ENCODE assay signal across 12 cellular contexts in the genomic region with DNA sequence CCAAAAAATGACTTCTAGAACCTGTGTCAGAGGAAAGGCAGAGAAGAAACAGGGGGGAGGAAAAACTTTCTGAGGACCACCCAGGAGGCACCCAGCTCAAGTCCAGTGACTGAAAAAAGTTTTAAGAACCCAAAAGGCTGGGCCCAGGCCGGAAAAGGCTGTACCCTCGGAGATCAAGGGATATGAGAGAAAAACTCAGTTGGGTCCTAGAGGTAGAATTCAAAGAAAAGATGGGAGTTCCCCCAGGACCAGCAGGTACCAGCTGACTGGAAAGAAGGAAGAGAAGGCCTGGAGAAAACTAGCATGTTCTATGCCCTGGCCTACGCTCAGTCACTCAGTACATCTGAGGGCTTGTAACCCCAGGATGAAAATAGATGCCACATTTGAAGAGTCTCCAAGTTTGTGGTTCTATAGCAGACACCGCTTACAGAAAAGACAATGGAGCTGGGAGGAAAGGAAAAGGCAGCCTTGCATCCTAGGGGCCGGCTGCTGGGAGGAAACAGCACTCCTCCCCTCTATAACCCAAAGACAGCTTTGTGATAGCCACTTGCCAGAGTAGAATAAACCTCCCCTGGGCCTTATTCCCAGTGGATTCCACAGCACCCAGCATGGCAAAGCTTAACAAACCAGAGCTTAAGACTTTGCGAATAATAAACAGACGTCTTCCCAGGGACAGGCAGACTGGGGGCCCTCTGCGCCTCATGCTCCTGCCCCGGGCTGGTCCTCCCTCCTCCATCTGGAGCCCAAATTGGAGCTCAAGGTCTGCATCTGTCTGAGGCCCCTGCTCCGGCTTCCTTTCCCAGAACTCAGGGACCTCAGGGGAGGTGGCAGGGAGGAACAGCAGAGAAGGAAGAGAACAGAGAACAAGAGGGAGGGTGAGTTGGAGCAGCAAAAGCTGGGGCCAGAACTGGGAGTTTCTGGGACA. TPM values are rescaled to one million over a fixed set of nuclear protein-coding genes. Genes with fewer than 3 reads are reported as not detected.
DNase-seq lines count a peak whose midpoint lies in the region; ATAC-seq and TF ChIP-seq lines count a peak whose summit lies in the region.
"Had no signal": no experiment of that assay in that cellular context is flagged by ENCODE, and none has a peak within 500 bp of the region (broad histone marks: within the 10 kb centered on the region; RNA-seq: fewer than 3 reads in every experiment).

No MANE protein-coding gene starts in this region.

- peaks cover 4% of the 10 kb centered on the region for H3K36me3 Mint-ChIP-seq in activated B cell treated with CpG ODN at 0.5 μM for 24 hours (ENCODE audit: low read depth)

- peaks cover 0 to 27% (median 0%) of the 10 kb centered on the region in 3 donors for H3K36me3 ChIP-seq in esophagus squamous epithelium
- no peaks in the 10 kb centered on the region for H3K36me3 ChIP-seq in rectal smooth muscle tissue (ENCODE audit: control insufficient read depth, insufficient read depth, low read length)
- H3K36me3 ChIP-seq: thyroid gland had no signal

- H3K4me1 ChIP-seq in esophagus squamous epithelium = peaks cover 30 to 79% (median 42%) of the 10 kb centered on the region in 3 donors
- peaks cover 31% of the 10 kb centered on the region for H3K4me1 ChIP-seq in rectal smooth muscle tissue (ENCODE audit: control insufficient read depth, insufficient read depth, low read length)

- peak; percentile 84 for DNase-seq in DMS 273 (lab: John Stamatoyannopoulos, UW; ENCODE audit: unreplicated experiment)
- no peak for DNase-seq in activated B cell treated with CpG ODN at 0.5 μM for 24 hours
- no peak for DNase-seq in esophagus squamous epithelium (lab: John Stamatoyannopoulos, UW)
- DNase-seq: activated CD4-positive, CD25-positive, alpha-beta regulatory T cell treated with anti-CD3 and anti-CD28 coated beads, Interleukin-2, amount 50 U/mL, for 72 hours; EL; NCI-H526 treated with DMSO at 0.1 percent for 48 hours; thyroid gland had no signal

- no peaks in the 10 kb centered on the region for H3K9me3 ChIP-seq in esophagus squamous epithelium
- H3K9me3 ChIP-seq: thyroid gland had no signal

- ATAC-seq in activated B cell treated with CpG ODN at 0.5 μM for 24 hours (ENCODE audit: low read depth) = no peak
- ATAC-seq in SK-N-SH treated with all-trans-retinoic acid at 6 μM for 48 hours = no peak
- ATAC-seq in HG03469 (IDR thresholded peaks at IDR 0.05; ENCODE audit: unreplicated experiment) = no peak
- no peak for ATAC-seq in HG02840 (IDR thresholded peaks at IDR 0.05; ENCODE audit: low FRiP score, unreplicated experiment)
- ATAC-seq in HG03175 (IDR thresholded peaks at IDR 0.05; ENCODE audit: unreplicated experiment) = no peak

- no peaks in the 10 kb centered on the region for H3K27me3 Mint-ChIP-seq in activated B cell treated with CpG ODN at 0.5 μM for 24 hours

- no peaks in the 10 kb centered on the region for H3K9me3 Mint-ChIP-seq in activated B cell treated with CpG ODN at 0.5 μM for 24 hours

- peak overlapping the region; percentile 75 for H3K27ac Mint-ChIP-seq in activated B cell treated with CpG ODN at 0.5 μM for 24 hours

- H3K4me3 Mint-ChIP-seq in activated B cell treated with CpG ODN at 0.5 μM for 24 hours = peak overlapping the region; percentile 38

- CTCF ChIA-PET in activated B cell treated with CpG ODN at 0.5 μM for 24 hours (lab: Charles Lee) = interaction anchor here (0.7 to 10.4 kb wide), 11 partner anchors 13 to 265 kb away, joined by 3 to 131 read pairs (median 6); partner anchors contain the start of genes BYSL, CCND3 and MED20

- H3K4me3 ChIP-seq in esophagus squamous epithelium (peak overlapping the region in 1 of 4 donors; percentile 13), rectal smooth muscle tissue (ENCODE audit: low read length) (no peak overlapping the region)
- H3K4me3 ChIP-seq: thyroid gland had no signal

- peaks cover 76% of the 10 kb centered on the region for H3K4me1 Mint-ChIP-seq in activated B cell treated with CpG ODN at 0.5 μM for 24 hours

- WGBS in esophagus squamous epithelium, 2 donors = 61 to 68% methylated on average over 6 to 7 of the region's 10 CpGs

- intact Hi-C loops in activated B cell treated with CpG ODN at 0.5 μM for 24 hours (cut with micrococcal nuclease) = loop anchor here (5.0 to 10.0 kb wide), 2 partner anchors 34 to 337 kb away; no protein-coding TSS in a partner anchor
- intact Hi-C loops in esophagus squamous epithelium (cut with DNase I) = loop anchor here (5.0 kb wide), 2 partner anchors 104 to 194 kb away; no protein-coding TSS in a partner anchor

- H3K27ac ChIP-seq in esophagus squamous epithelium (peak overlapping the region; percentile 2 to 59 (median 42)), rectal smooth muscle tissue (ENCODE audit: low read depth, low read length) (peak overlapping the region; percentile 73)
- H3K27ac ChIP-seq: thyroid gland had no signal

- TF ChIP-seq POLR2A in esophagus squamous epithelium (IDR thresholded peaks at IDR 0.05) = no peak

- H3K27me3 ChIP-seq in esophagus squamous epithelium (no peaks in the 10 kb centered on the region), rectal smooth muscle tissue (ENCODE audit: control insufficient read depth, insufficient read depth, low read length) (no peaks in the 10 kb centered on the region)
- H3K27me3 ChIP-seq: thyroid gland had no signal

- H3K9ac ChIP-seq in rectal smooth muscle tissue (ENCODE audit: low read length) = no peak overlapping the region

- POLR2A ChIA-PET in activated B cell treated with CpG ODN at 0.5 μM for 24 hours (lab: Charles Lee) = interaction anchor here (0.6 to 13.9 kb wide), 13 partner anchors 8 to 336 kb away, joined by 3 to 195 read pairs (median 9); partner anchors contain the start of genes BYSL, CCND3, MED20 and TAF8

- TF ChIP-seq CTCF in activated B cell treated with CpG ODN at 0.5 μM for 24 hours (IDR thresholded peaks at IDR 0.05) = no peak
- TF ChIP-seq CTCF in esophagus squamous epithelium (IDR thresholded peaks at IDR 0.05) = no peak

TF ChIP-seq in SK-N-SH treated with all-trans-retinoic acid at 6 μM for 48 hours, 23 proteins besides CTCF, POLR2A, EP300 and RAD21:
- TF ChIP-seq ISL1 (CRISPR knock-in tag; IDR thresholded peaks at IDR 0.05) (no peak), TOX (CRISPR knock-in tag; IDR thresholded peaks at IDR 0.05; ENCODE audit: borderline replicate concordance) (no peak), ZC3H10 (CRISPR knock-in tag; IDR thresholded peaks at IDR 0.05) (no peak), ZNF70 (CRISPR knock-in tag; IDR thresholded peaks at IDR 0.05) (no peak), BACH2 (CRISPR knock-in tag; IDR thresholded peaks at IDR 0.05; ENCODE audit: borderline replicate concordance) (no peak), TSHZ2 (CRISPR knock-in tag; IDR thresholded peaks at IDR 0.05) (no peak), SNAI2 (CRISPR knock-in tag; IDR thresholded peaks at IDR 0.05) (no peak), ZNF8 (CRISPR knock-in tag; IDR thresholded peaks at IDR 0.05) (no peak), CSDC2 (CRISPR knock-in tag; IDR thresholded peaks at IDR 0.05) (no peak), ZNF565 (CRISPR knock-in tag; conservative IDR thresholded peaks at IDR 0.05; ENCODE audit: low read depth) (no peak), GLIS3 (CRISPR knock-in tag; IDR thresholded peaks at IDR 0.05) (no peak)
- TF ChIP-seq, protein P1, sequence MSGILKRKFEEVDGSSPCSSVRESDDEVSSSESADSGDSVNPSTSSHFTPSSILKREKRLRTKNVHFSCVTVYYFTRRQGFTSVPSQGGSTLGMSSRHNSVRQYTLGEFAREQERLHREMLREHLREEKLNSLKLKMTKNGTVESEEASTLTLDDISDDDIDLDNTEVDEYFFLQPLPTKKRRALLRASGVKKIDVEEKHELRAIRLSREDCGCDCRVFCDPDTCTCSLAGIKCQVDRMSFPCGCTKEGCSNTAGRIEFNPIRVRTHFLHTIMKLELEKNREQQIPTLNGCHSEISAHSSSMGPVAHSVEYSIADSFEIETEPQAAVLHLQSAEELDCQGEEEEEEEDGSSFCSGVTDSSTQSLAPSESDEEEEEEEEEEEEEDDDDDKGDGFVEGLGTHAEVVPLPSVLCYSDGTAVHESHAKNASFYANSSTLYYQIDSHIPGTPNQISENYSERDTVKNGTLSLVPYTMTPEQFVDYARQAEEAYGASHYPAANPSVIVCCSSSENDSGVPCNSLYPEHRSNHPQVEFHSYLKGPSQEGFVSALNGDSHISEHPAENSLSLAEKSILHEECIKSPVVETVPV (CRISPR knock-in tag; IDR thresholded peaks at IDR 0.05) = no peak

RNA-seq across cellular contexts. Expression of gene TAF8, which starts 8.9 kb away (rescaled TPM):
- total RNA-seq in activated B cell treated with CpG ODN at 0.5 μM for 24 hours = 47.2 and 55.7 TPM in 2 replicates
- 10 to 100 TPM in 3 of 4 donors, 1 to 10 TPM in 1; 6.0 to 33.2 (median 10.8) TPM for total RNA-seq in esophagus squamous epithelium
